ENCODE assay signal across 8 cellular contexts in genomic region chr1:150560986-150561829, GRCh38. TPM values are rescaled to one million over a fixed set of nuclear protein-coding genes. Genes with fewer than 3 reads are reported as not detected.
DNase-seq lines count a peak whose midpoint lies in the region; ATAC-seq, FAIRE-seq and TF ChIP-seq lines count a peak whose summit lies in the region.

No MANE protein-coding gene starts in this region.

- FAIRE-seq in GM12878 (lab: Jason Lieb, UNC), result peak; percentile 49

- ATAC-seq in GM12878 (peak; percentile 66), HG02884 (IDR thresholded peaks at IDR 0.05; ENCODE audit: unreplicated experiment) (no peak)

- H3K4me3 ChIP-seq in GM12878 (peak overlapping the region; percentile 80), retinal pigment epithelial cell (ENCODE audit: low read length) (peak overlapping the region; percentile 68)

- peaks cover 35% of the 10 kb centered on the region for H3K79me2 ChIP-seq in GM12878 (ENCODE audit: control insufficient read depth, insufficient read depth, low read length)

- peak; percentile 94 for TF ChIP-seq RAD21 in GM12878 (IDR thresholded peaks at IDR 0.05; ENCODE audit: insufficient read depth, low read depth, low read length)

- POLR2A ChIA-PET in GM12878 (lab: Charles Lee), result interaction anchor here (0.5 to 11.4 kb wide), 13 partner anchors 9 to 508 kb away, joined by 3 to 324 read pairs (median 5); partner anchors contain the start of genes ENSA, GOLPH3L and MCL1

- TF ChIP-seq EP300 in GM12878 (IDR thresholded peaks at IDR 0.05; ENCODE audit: borderline replicate concordance in 1 of 2, control insufficient read depth in 1 of 2, low read depth in 2 of 2, low read length in 2 of 2), result no peak

- H3K9ac ChIP-seq in GM12878 (ENCODE audit: control insufficient read depth, insufficient read depth, low read length), result peak overlapping the region; percentile 98

- intact Hi-C loops in GM12878 (cut with micrococcal nuclease; ENCODE audit: unreplicated experiment), result loop anchor here (1.0 to 5.0 kb wide), 6 partner anchors 60 to 416 kb away; partner anchors contain the start of genes CTSS, GOLPH3L and SETDB1

- TSS peak; percentile 71 for BruUV-seq in GM12878 (replicated peaks; lab: Mats Ljungman, UMichigan)

- peak overlapping the region; percentile 97 for H3K4me2 ChIP-seq in GM12878 (ENCODE audit: control insufficient read depth, insufficient read depth)

- in situ Hi-C loops in GM12878 (cut with MboI), result no loop called here

- RAD21 ChIA-PET in GM12878 (lab: Charles Lee; ENCODE audit: unreplicated experiment), result interaction anchor here (0.5 to 12.1 kb wide), 26 partner anchors 16 to 497 kb away, joined by 3 to 387 read pairs (median 4); partner anchors contain the start of genes CTSS, ENSA, FALEC and GOLPH3L

- H3K9me3 ChIP-seq in GM12878 (replicated peaks; ENCODE audit: control insufficient read depth, insufficient read depth, low read length), result no peaks in the 10 kb centered on the region

- TF ChIP-seq POLR2A in GM12878 (IDR thresholded peaks at IDR 0.05; ENCODE audit: low read depth, low read length), result no peak; the same call in 1 of the 2 replicates

- peak; percentile 92 for DNase-seq in D341Med (ENCODE audit: low spot score)
- peak; percentile 98 for DNase-seq in H4 (ENCODE audit: low spot score)
- peak; percentile 66 to 79 for DNase-seq in NCI-H187 (lab: John Stamatoyannopoulos, UW)
- DNase-seq in T1000 (lab: John Stamatoyannopoulos, UW), result peak; percentile 94
- DNase-seq in GM12878 (ENCODE audit: low read depth, low spot score), result no peak
- peak in 50 of 51 donors; percentile 54 to 95 (median 81) for DNase-seq in hypothalamus (lab: John Stamatoyannopoulos, UW)
- DNase-seq in retinal pigment epithelial cell (ENCODE audit: low read depth), result peak; percentile 97

- under 1% methylated on average over 42 of the region's 42 CpGs for WGBS in GM12878 (ENCODE audit: insufficient coverage, insufficient replicate concordance, low lambda C conversion rate, missing lambda C conversion rate)

- CTCF ChIA-PET in GM12878 (lab: Yijun Ruan, JAX), result interaction anchor here (0.6 to 13.7 kb wide), 65 partner anchors 11 to 445 kb away, joined by 3 to 390 read pairs (median 5); partner anchors contain the start of genes ANXA9, ARNT, CA14 and CTSS

- H2AFZ ChIP-seq in GM12878 (ENCODE audit: control insufficient read depth, low read depth, low read length), result peak overlapping the region; percentile 66

- no peaks in the 10 kb centered on the region for H3K36me3 ChIP-seq in GM12878 (ENCODE audit: control insufficient read depth in 2 of 2, insufficient read depth in 2 of 2, low read length in 1 of 2)

- SMC1A ChIA-PET in GM12878 (lab: Charles Lee; ENCODE audit: uncharacterized antibody, unreplicated experiment), result interaction anchor here (0.6 to 12.5 kb wide), 26 partner anchors 13 to 386 kb away, joined by 3 to 388 read pairs (median 4); partner anchors contain the start of genes CTSS, ENSA, FALEC and GOLPH3L

- H3K27me3 ChIP-seq in GM12878 (replicated peaks in 1 of 2; ENCODE audit: control insufficient read depth in 2 of 2, insufficient read depth in 2 of 2, low read length in 1 of 2), result no peaks in the 10 kb centered on the region

- peaks cover 34% of the 10 kb centered on the region for H3K4me1 ChIP-seq in GM12878 (ENCODE audit: control insufficient read depth, insufficient read depth, low read length)

- peak overlapping the region; percentile 98 for H3K27ac ChIP-seq in GM12878 (ENCODE audit: control insufficient read depth, insufficient read depth)

- H4K20me1 ChIP-seq in GM12878 (ENCODE audit: control insufficient read depth, insufficient read depth), result no peaks in the 10 kb centered on the region

- TF ChIP-seq CTCF in GM12878 (IDR thresholded peaks at IDR 0.05 in 2 of 3, conservative IDR thresholded peaks at IDR 0.05 in 1 of 3; ENCODE audit: control insufficient read depth in 2 of 3, extremely low read depth in 1 of 3, insufficient read depth in 1 of 3, low read depth in 3 of 3, low read length in 3 of 3), result peak; percentile 90 to 97 (median 93)
- peak; percentile 84 for TF ChIP-seq CTCF in retinal pigment epithelial cell (conservative IDR thresholded peaks at IDR 0.05; ENCODE audit: low read depth, low read length)

RNA-seq across cellular contexts. Expression of gene ADAMTSL4, which starts 12.0 kb away (rescaled TPM):
- total RNA-seq in H4 (2014; rRNA removed; shearing (Covaris generic)), result 0.80 and 1.1 TPM in 2 replicates
- total RNA-seq in GM12878 (2013; cell fraction: nucleolus; rRNA removed), result not detected in 2 replicates
- total RNA-seq in GM12878 (2014; rRNA removed) (not detected in 2 replicates), GM12878 (2014; rRNA removed; fragmentation: Illumina TruSeq; extraction: Trizol) (not detected in 2 replicates), GM12878 (2021) (0.15 and 0.21 TPM in 2 replicates)
- polyA plus RNA-seq in GM12878 (2011; ENCODE audit: low read depth), result 0.35 TPM
- polyA plus RNA-seq in GM12878 (2011; rRNA removed) (not detected in 2 replicates), GM12878 (2014; fragmentation: Illumina TruSeq; extraction: Trizol) (not detected in 2 replicates), GM12878 (2014; fragmentation: Nextera tagmentation; extraction: Ambion mirVana) (under 1 TPM; 0.04 to 0.05 TPM), GM12878 (2014; rRNA removed) (not detected in 2 replicates), GM12878 (2016; fragmentation: Nextera tagmentation; extraction: Ambion mirVana) (under 1 TPM; 0.04 to 0.09 TPM)
- not detected in 2 replicates for polyA plus RNA-seq in GM12878 (2011; cell fraction: cytosol; rRNA removed)
- polyA plus RNA-seq in GM12878 (2011; cell fraction: nucleus; rRNA removed), result 0.06 and 0.15 TPM in 2 replicates
- polyA plus RNA-seq in GM12878 (2012), result 0.13 and 0.49 TPM in 2 replicates
- 0.07 TPM in 1 of 2 replicates, not detected in the other for polyA minus RNA-seq in GM12878 (2011; rRNA and poly(A)+ RNA removed)
- not detected in 2 replicates for polyA minus RNA-seq in GM12878 (2011; cell fraction: cytosol; rRNA and poly(A)+ RNA removed)
- not detected in 2 replicates for polyA minus RNA-seq in GM12878 (2011; cell fraction: nucleus; rRNA and poly(A)+ RNA removed)

RNA-seq across cellular contexts. Expression of gene MCL1, which starts 18.2 kb away (rescaled TPM):
- 95.2 and 98.6 TPM in 2 replicates for total RNA-seq in H4 (2014; rRNA removed; shearing (Covaris generic))
- 113 and 120 TPM in 2 replicates for total RNA-seq in GM12878 (2013; cell fraction: nucleolus; rRNA removed)
- total RNA-seq in GM12878 (2014; rRNA removed), result 92.5 and 101 TPM in 2 replicates
- total RNA-seq in GM12878 (2014; rRNA removed; fragmentation: Illumina TruSeq; extraction: Trizol), result 99.4 and 99.6 TPM in 2 replicates
- total RNA-seq in GM12878 (2021), result 142 and 148 TPM in 2 replicates
- polyA plus RNA-seq in GM12878 (2011; ENCODE audit: low read depth), result 89.1 TPM
- polyA plus RNA-seq in GM12878 (2011; rRNA removed), result 102 and 141 TPM in 2 replicates
- polyA plus RNA-seq in GM12878 (2011; cell fraction: cytosol; rRNA removed), result 47.3 and 50.1 TPM in 2 replicates
- polyA plus RNA-seq in GM12878 (2011; cell fraction: nucleus; rRNA removed), result 96.0 and 105 TPM in 2 replicates
- 124 and 128 TPM in 2 replicates for polyA plus RNA-seq in GM12878 (2012)
- polyA plus RNA-seq in GM12878 (2014; fragmentation: Illumina TruSeq; extraction: Trizol), result 109 and 133 TPM in 2 replicates
- polyA plus RNA-seq in GM12878 (2014; fragmentation: Nextera tagmentation; extraction: Ambion mirVana), result 10 to 100 TPM; 18.1 to 25.5 TPM
- polyA plus RNA-seq in GM12878 (2014; rRNA removed), result 74.7 and 80.2 TPM in 2 replicates
- 10 to 100 TPM; 52.6 to 60.3 TPM for polyA plus RNA-seq in GM12878 (2016; fragmentation: Nextera tagmentation; extraction: Ambion mirVana)
- 86.6 and 103 TPM in 2 replicates for polyA minus RNA-seq in GM12878 (2011; rRNA and poly(A)+ RNA removed)
- polyA minus RNA-seq in GM12878 (2011; cell fraction: cytosol; rRNA and poly(A)+ RNA removed), result 37.0 and 38.8 TPM in 2 replicates
- polyA minus RNA-seq in GM12878 (2011; cell fraction: nucleus; rRNA and poly(A)+ RNA removed), result 89.3 and 122 TPM in 2 replicates

RNA-seq across cellular contexts. Expression of gene FALEC, which starts 45.7 kb away (rescaled TPM):
- total RNA-seq in H4 (2014; rRNA removed; shearing (Covaris generic)), result not detected in 2 replicates
- not detected in 2 replicates for total RNA-seq in GM12878 (2013; cell fraction: nucleolus; rRNA removed)
- total RNA-seq in GM12878 (2014; rRNA removed) (not detected in 2 replicates), GM12878 (2014; rRNA removed; fragmentation: Illumina TruSeq; extraction: Trizol) (0.31 and 0.37 TPM in 2 replicates), GM12878 (2021) (0.41 TPM in 1 of 2 replicates, not detected in the other)
- polyA plus RNA-seq in GM12878 (2011; ENCODE audit: low read depth), result not detected
- polyA plus RNA-seq in GM12878 (2011; rRNA removed) (0.27 TPM in 1 of 2 replicates, not detected in the other), GM12878 (2014; fragmentation: Illumina TruSeq; extraction: Trizol) (0.40 TPM in 1 of 2 replicates, not detected in the other), GM12878 (2014; fragmentation: Nextera tagmentation; extraction: Ambion mirVana) (under 1 TPM in 1 of 2 experiments, not detected in 1; 0.21 TPM), GM12878 (2014; rRNA removed) (not detected in 2 replicates), GM12878 (2016; fragmentation: Nextera tagmentation; extraction: Ambion mirVana) (under 1 TPM; 0.32 to 0.71 TPM)
- polyA plus RNA-seq in GM12878 (2011; cell fraction: cytosol; rRNA removed), result not detected in 2 replicates
- 0.27 TPM in 1 of 2 replicates, not detected in the other for polyA plus RNA-seq in GM12878 (2011; cell fraction: nucleus; rRNA removed)
- polyA plus RNA-seq in GM12878 (2012), result not detected in 2 replicates
- polyA minus RNA-seq in GM12878 (2011; rRNA and poly(A)+ RNA removed), result not detected in 2 replicates
- not detected in 2 replicates for polyA minus RNA-seq in GM12878 (2011; cell fraction: cytosol; rRNA and poly(A)+ RNA removed)
- polyA minus RNA-seq in GM12878 (2011; cell fraction: nucleus; rRNA and poly(A)+ RNA removed), result 0.60 and 1.2 TPM in 2 replicates

RNA-seq across cellular contexts. Expression of gene ECM1, which starts 53.3 kb away (rescaled TPM):
- 27.5 and 28.6 TPM in 2 replicates for total RNA-seq in H4 (2014; rRNA removed; shearing (Covaris generic))
- total RNA-seq in GM12878 (2013; cell fraction: nucleolus; rRNA removed), result 2.4 and 3.7 TPM in 2 replicates
- total RNA-seq in GM12878 (2014; rRNA removed) (0.22 and 0.34 TPM in 2 replicates), GM12878 (2014; rRNA removed; fragmentation: Illumina TruSeq; extraction: Trizol) (0.28 and 0.36 TPM in 2 replicates), GM12878 (2021) (1.0 and 1.3 TPM in 2 replicates)
- polyA plus RNA-seq in GM12878 (2011; ENCODE audit: low read depth), result 0.37 TPM
- polyA plus RNA-seq in GM12878 (2011; rRNA removed) (0.55 and 1.0 TPM in 2 replicates), GM12878 (2014; fragmentation: Illumina TruSeq; extraction: Trizol) (0.84 and 1.1 TPM in 2 replicates), GM12878 (2014; fragmentation: Nextera tagmentation; extraction: Ambion mirVana) (under 1 TPM; 0.06 to 0.35 TPM), GM12878 (2014; rRNA removed) (0.55 and 0.91 TPM in 2 replicates), GM12878 (2016; fragmentation: Nextera tagmentation; extraction: Ambion mirVana) (1 to 10 TPM in 1 of 2 experiments, under 1 TPM in 1; 0.66 to 1.1 TPM)
- 0.69 and 0.95 TPM in 2 replicates for polyA plus RNA-seq in GM12878 (2011; cell fraction: cytosol; rRNA removed)
- 8.4 and 8.6 TPM in 2 replicates for polyA plus RNA-seq in GM12878 (2011; cell fraction: nucleus; rRNA removed)
- polyA plus RNA-seq in GM12878 (2012), result 0.89 and 1.00 TPM in 2 replicates
- polyA minus RNA-seq in GM12878 (2011; rRNA and poly(A)+ RNA removed), result 0.51 and 1.3 TPM in 2 replicates
- polyA minus RNA-seq in GM12878 (2011; cell fraction: cytosol; rRNA and poly(A)+ RNA removed), result 0.31 TPM in 1 of 2 replicates, not detected in the other
- polyA minus RNA-seq in GM12878 (2011; cell fraction: nucleus; rRNA and poly(A)+ RNA removed), result 1.3 and 1.5 TPM in 2 replicates
